Comparison of ENCODE assay signal across 15 cellular contexts in the genomic region with DNA sequence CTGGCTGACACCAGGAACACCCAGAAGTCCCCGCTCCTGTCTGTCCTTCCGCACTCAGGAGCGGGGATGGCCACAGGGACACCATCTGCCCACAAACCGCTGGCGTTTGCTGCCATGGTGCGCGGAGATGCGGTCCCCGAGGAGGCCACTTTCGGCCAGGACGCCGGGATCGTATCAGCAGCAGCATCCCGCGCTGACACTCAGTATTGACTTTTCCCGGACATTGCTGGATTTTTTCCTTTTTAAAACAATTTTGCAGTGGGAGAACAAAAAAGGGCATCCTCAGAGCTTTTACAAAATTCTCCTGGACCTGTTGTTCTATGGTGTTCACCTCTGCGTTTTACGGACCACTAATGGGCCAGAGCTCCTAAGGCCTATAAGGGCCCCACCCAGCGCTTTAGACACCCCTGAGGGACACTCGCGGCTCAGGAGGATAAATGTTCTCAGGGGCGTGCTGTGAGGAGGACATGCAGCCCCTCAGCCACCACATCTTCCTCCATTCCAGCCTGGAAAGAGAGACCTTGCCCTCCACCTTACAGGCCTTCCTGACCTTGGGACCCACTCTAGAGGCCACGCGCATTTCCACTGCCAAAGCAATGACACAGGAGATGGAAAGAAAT. TPM values are rescaled to one million over a fixed set of nuclear protein-coding genes. Genes with fewer than 3 reads are reported as not detected.
"Had no signal": no experiment of that assay in that cellular context is flagged by ENCODE, and none has a peak within 500 bp of the region (broad histone marks: within the 10 kb centered on the region; RNA-seq: fewer than 3 reads in every experiment).

No MANE protein-coding gene starts in this region.

RNA-seq across cellular contexts. Expression of gene POTEB3, which starts 56.3 kb away (rescaled TPM):
- total RNA-seq: activated B cell treated with CpG ODN at 0.5 μM for 24 hours; activated CD4-positive, alpha-beta memory T cell treated with anti-CD3 and anti-CD28 coated beads for 36 hours; activated CD4-positive, alpha-beta memory T cell treated with anti-CD3 and anti-CD28 coated beads, Interleukin-2, amount 10 ng/mL, durations not matched to agents 7 days and 5 days; activated CD4-positive, alpha-beta T cell treated with anti-CD3 and anti-CD28 coated beads for 36 hours; activated CD4-positive, alpha-beta T cell treated with anti-CD3 and anti-CD28 coated beads, Interleukin-2, amount 10 ng/mL, durations not matched to agents 24 days and 14 days; activated CD4-positive, alpha-beta T cell treated with anti-CD3 and anti-CD28 coated beads, Interleukin-2, amount 10 ng/mL, durations not matched to agents 7 days and 5 days; activated CD8-positive, alpha-beta memory T cell treated with anti-CD3 and anti-CD28 coated beads for 36 hours; activated CD8-positive, alpha-beta memory T cell treated with anti-CD3 and anti-CD28 coated beads, Interleukin-2, amount 10 ng/mL, durations not matched to agents 7 days and 5 days; activated CD8-positive, alpha-beta T cell treated with anti-CD3 and anti-CD28 coated beads for 36 hours; activated CD8-positive, alpha-beta T cell treated with anti-CD3 and anti-CD28 coated beads, Interleukin-2, amount 10 ng/mL, durations not matched to agents 7 days and 5 days; T-cell; T-helper 1 cell treated with Interleukin-12 subunit alpha and Interleukin-12 subunit beta and Interleukin-4 antibody, amounts not matched to agents 30 ng/mL and 1 ng/mL, for 36 hours; T-helper 17 cell; T-helper 2 cell treated with Interferon-gamma antibody and Interleukin-4, amounts not matched to agents 100 ng/mL and 5 ng/mL, for 36 hours; WTC11 had no signal
